ENCODE assay signal across 9 cellular contexts in the genomic region with DNA sequence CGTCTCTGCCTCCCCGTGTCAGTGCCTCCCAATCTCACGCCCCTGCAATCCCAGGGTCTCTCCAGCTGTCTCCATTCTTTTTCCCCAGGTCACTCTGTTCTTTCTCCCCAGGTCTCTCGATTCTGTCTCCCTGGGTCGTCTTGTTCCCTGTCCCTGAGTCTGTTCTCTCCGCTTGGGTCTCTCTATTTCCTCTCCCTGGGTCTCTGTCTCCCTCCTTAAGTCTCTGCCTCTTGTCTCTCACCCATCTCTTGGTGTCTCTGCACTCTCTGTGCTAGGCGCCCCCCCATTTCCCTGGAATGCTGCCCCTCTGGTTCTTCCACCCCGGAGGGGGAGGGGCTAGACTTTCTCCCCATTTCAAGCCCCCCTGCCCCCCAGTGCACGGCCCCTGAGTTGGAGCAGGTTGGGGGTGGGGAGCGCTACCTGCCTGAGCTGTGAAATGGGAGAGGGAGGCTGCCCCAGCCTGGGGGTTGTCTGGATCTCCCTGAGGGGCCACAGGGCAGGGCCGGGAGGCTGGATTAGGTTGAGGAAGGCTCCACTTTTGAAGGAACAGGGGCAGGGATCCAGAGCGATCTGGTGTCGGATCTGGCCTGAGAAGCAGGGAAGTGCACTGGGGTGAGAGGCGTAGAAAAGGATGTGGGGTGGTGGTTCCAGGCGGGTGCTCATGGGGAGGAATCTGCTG. TPM values are rescaled to one million over a fixed set of nuclear protein-coding genes. Genes with fewer than 3 reads are reported as not detected.
A peak's percentile ranks its signal among the peaks of the same experiment; 100 is the strongest.
DNase-seq lines count a peak whose midpoint lies in the region; ATAC-seq, FAIRE-seq and TF ChIP-seq lines count a peak whose summit lies in the region.
"Had no signal": no experiment of that assay in that cellular context is flagged by ENCODE, and none has a peak within 500 bp of the region (broad histone marks: within the 10 kb centered on the region; RNA-seq: fewer than 3 reads in every experiment).

No MANE protein-coding gene starts in this region.

- H3K36me3 ChIP-seq in heart left ventricle (no peaks in the 10 kb centered on the region), bronchial epithelial cell (ENCODE audit: control insufficient read depth, insufficient read depth, low read length) (no peaks in the 10 kb centered on the region), mesenchymal stem cell (ENCODE audit: control insufficient read depth in 1 of 2, insufficient read depth in 2 of 2, low read depth in 1 of 2, low read length in 2 of 2) (no peaks in the 10 kb centered on the region)

- no peak for ATAC-seq in heart left ventricle
- ATAC-seq in GM19328 (IDR thresholded peaks at IDR 0.05; ENCODE audit: unreplicated experiment): no peak
- no peak for ATAC-seq in HG02642 (IDR thresholded peaks at IDR 0.05; ENCODE audit: poor library complexity, unreplicated experiment)

- H3K4me3 ChIP-seq in heart left ventricle (peak overlapping the region; percentile 30 to 83 (median 67)), bronchial epithelial cell (ENCODE audit: low read depth, low read length) (peak overlapping the region; percentile 87), mesenchymal stem cell (ENCODE audit: insufficient read depth in 1 of 2, low read depth in 1 of 2, low read length in 2 of 2) (peak overlapping the region; percentile 78 to 86)

- no peak for FAIRE-seq in bronchial epithelial cell (lab: Jason Lieb, UNC)
- FAIRE-seq: colon had no signal

- H3K4ac ChIP-seq in mesenchymal stem cell (ENCODE audit: low read depth in 1 of 2, low read length in 2 of 2): peak overlapping the region in 1 of 2 experiments; percentile 63

- WGBS in heart left ventricle, 4 donors: 40 to 45% (median 42%) methylated on average over 15 of the region's 15 CpGs
- 18% methylated on average over 14 of the region's 15 CpGs for WGBS in mesenchymal stem cell

- peak overlapping the region; percentile 97 for H3K4me2 ChIP-seq in mesenchymal stem cell (ENCODE audit: low read length, poor library complexity, severe bottlenecking)

- H3K79me1 ChIP-seq in mesenchymal stem cell (replicated peaks; ENCODE audit: low read length, poor library complexity, severe bottlenecking): peaks cover 33% of the 10 kb centered on the region

- H3K27me3 ChIP-seq in heart left ventricle (peaks cover 0 to 27% (median 0%) of the 10 kb centered on the region in 9 donors), bronchial epithelial cell (ENCODE audit: control insufficient read depth, insufficient read depth, low read length) (no peaks in the 10 kb centered on the region), mesenchymal stem cell (ENCODE audit: control insufficient read depth in 1 of 2, insufficient read depth in 1 of 2, low read length in 2 of 2) (peaks cover 0 to 8% of the 10 kb centered on the region in 2 experiments)

- H3K27ac ChIP-seq in heart left ventricle (peak overlapping the region in 2 of 12 donors; percentile 24 to 88), mesenchymal stem cell (ENCODE audit: low read length, poor library complexity, severe bottlenecking) (no peak overlapping the region)

- H3K23ac ChIP-seq in mesenchymal stem cell (ENCODE audit: low read length in 2 of 2): no peak overlapping the region

- peaks cover 0 to 24% (median 4%) of the 10 kb centered on the region in 12 donors for H3K4me1 ChIP-seq in heart left ventricle
- H3K4me1 ChIP-seq in mesenchymal stem cell (ENCODE audit: control insufficient read depth, insufficient read depth, low read depth, low read length): peaks cover 16% of the 10 kb centered on the region

- intact Hi-C loops in heart left ventricle (cut with DNase I): loop anchor here in 5 of 10 donors (5.0 to 10.0 kb wide), 4 partner anchors 113 to 405 kb away; a partner anchor contains a TSS
- intact Hi-C loops in cardiac septum (cut with DNase I): loop anchor here (10.0 kb wide), 1 partner anchor 503 kb away; a partner anchor contains a TSS

- H4K91ac ChIP-seq in mesenchymal stem cell (ENCODE audit: low read length): peak overlapping the region; percentile 52

- H2BK12ac ChIP-seq in mesenchymal stem cell (ENCODE audit: low read length in 2 of 2): peak overlapping the region in 1 of 2 experiments; percentile 10

- H2AFZ ChIP-seq in mesenchymal stem cell (ENCODE audit: low read depth, low read length): peak overlapping the region; percentile 66

- DNase-seq in heart left ventricle (no peak), cardiac septum (ENCODE audit: low spot score) (no peak), bronchial epithelial cell (ENCODE audit: low read depth) (no peak), mesenchymal stem cell (no peak), OCI-M2 (lab: John Stamatoyannopoulos, UW; ENCODE audit: unreplicated experiment) (no peak)
- DNase-seq in stimulated activated CD4-positive, alpha-beta T cell treated with anti-CD3 and anti-CD28 coated beads, Interleukin-2, amount 100 ng/mL, for 24 hours: no peak

- TF ChIP-seq POLR2A in heart left ventricle (IDR thresholded peaks at IDR 0.05): no peak

- peak overlapping the region; percentile 36 for H4K8ac ChIP-seq in mesenchymal stem cell (ENCODE audit: low read length)

- H2BK120ac ChIP-seq in mesenchymal stem cell (ENCODE audit: low read depth, low read length): no peak overlapping the region

- no peak overlapping the region for H2AK5ac ChIP-seq in mesenchymal stem cell (ENCODE audit: low read length, severe bottlenecking)

- peak overlapping the region; percentile 66 to 88 for H3K18ac ChIP-seq in mesenchymal stem cell (ENCODE audit: low read depth in 1 of 2, low read length in 2 of 2)

- TF ChIP-seq CTCF in heart left ventricle (IDR thresholded peaks at IDR 0.05) (no peak), bronchial epithelial cell (IDR thresholded peaks at IDR 0.05; ENCODE audit: insufficient read depth, low read length, severe bottlenecking) (no peak)

- peak overlapping the region; percentile 84 for H2BK15ac ChIP-seq in mesenchymal stem cell (ENCODE audit: low read depth, poor library complexity, severe bottlenecking)

- H3K9ac ChIP-seq in mesenchymal stem cell (ENCODE audit: low read length): peak overlapping the region; percentile 82

- H2BK5ac ChIP-seq in mesenchymal stem cell (ENCODE audit: low read depth, low read length, poor library complexity, severe bottlenecking): no peak overlapping the region

- peak overlapping the region in 1 of 2 experiments; percentile 94 for H3K14ac ChIP-seq in mesenchymal stem cell (ENCODE audit: low read length in 2 of 2)

- H3K9me3 ChIP-seq in heart left ventricle (no peaks in the 10 kb centered on the region), mesenchymal stem cell (ENCODE audit: control insufficient read depth, low read length) (no peaks in the 10 kb centered on the region)

RNA-seq across cellular contexts. Expression of a gene that starts 1.4 kb away (rescaled TPM):
- total RNA-seq in heart left ventricle (10 to 100 TPM in 1 of 9 donors, 1 to 10 TPM in 8; 2.1 to 74.1 (median 6.3) TPM), cardiac septum (9.1 TPM), bronchial epithelial cell (127 and 202 TPM in 2 replicates)
- 1 to 10 TPM in 1 of 2 donors, under 1 TPM in 1; 0.91 to 4.0 TPM for polyA plus RNA-seq in heart left ventricle
- 51.3 TPM for polyA plus RNA-seq in mesenchymal stem cell (2013, experiment 1 of 2)
- polyA plus RNA-seq in mesenchymal stem cell (2013, experiment 2 of 2): 51.0 TPM
